In the genomic region with DNA sequence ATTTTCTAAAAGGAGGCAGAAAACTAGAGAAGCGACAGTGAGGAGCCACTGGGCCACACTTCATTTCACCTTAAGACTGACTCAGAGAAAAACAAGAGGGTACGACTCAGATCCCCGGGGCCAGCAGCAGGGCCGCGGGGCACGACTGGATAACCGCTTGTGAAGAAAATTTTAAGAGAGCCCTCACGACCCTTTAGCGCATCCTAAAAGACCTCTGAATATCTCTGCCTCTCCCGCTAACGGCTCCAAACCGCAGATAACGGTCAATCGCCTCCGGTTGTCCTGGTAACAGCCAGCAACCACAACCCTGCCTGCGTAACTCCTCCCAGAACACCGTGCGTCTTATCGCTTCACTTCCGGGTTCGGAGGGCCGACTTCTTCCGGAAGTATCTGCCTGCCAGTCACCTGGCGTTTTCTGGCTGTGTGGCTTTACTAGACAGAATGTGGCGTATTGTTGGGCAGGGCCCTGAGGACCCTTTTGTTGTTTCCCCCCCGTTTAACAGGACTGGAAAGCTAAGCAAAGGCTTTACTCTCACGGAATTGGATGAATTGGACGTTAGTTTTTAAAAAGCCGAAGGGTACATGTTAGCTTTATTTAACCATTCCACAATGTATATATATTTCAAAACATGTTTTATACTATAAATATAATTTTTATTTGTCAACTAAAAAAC, we compare ENCODE assay signal across 1 cellular context.
TF ChIP-seq lines count a peak whose summit lies in the region.

No MANE protein-coding gene starts in this region.

TF ChIP-seq in HepG2, 621 proteins besides CTCF, POLR2A, EP300 and RAD21 (continued from another document and continues in another):
- TF ChIP-seq, protein P1, sequence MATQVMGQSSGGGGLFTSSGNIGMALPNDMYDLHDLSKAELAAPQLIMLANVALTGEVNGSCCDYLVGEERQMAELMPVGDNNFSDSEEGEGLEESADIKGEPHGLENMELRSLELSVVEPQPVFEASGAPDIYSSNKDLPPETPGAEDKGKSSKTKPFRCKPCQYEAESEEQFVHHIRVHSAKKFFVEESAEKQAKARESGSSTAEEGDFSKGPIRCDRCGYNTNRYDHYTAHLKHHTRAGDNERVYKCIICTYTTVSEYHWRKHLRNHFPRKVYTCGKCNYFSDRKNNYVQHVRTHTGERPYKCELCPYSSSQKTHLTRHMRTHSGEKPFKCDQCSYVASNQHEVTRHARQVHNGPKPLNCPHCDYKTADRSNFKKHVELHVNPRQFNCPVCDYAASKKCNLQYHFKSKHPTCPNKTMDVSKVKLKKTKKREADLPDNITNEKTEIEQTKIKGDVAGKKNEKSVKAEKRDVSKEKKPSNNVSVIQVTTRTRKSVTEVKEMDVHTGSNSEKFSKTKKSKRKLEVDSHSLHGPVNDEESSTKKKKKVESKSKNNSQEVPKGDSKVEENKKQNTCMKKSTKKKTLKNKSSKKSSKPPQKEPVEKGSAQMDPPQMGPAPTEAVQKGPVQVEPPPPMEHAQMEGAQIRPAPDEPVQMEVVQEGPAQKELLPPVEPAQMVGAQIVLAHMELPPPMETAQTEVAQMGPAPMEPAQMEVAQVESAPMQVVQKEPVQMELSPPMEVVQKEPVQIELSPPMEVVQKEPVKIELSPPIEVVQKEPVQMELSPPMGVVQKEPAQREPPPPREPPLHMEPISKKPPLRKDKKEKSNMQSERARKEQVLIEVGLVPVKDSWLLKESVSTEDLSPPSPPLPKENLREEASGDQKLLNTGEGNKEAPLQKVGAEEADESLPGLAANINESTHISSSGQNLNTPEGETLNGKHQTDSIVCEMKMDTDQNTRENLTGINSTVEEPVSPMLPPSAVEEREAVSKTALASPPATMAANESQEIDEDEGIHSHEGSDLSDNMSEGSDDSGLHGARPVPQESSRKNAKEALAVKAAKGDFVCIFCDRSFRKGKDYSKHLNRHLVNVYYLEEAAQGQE (IDR thresholded peaks at IDR 0.05; ENCODE audit: borderline replicate concordance in 1 of 2, low read depth in 1 of 2, low read length in 2 of 2): peak in 1 of 2 experiments; percentile 29; a peak in 1 of 4 replicates
- peak; percentile 41; the same call in 1 of the 2 replicates for TF ChIP-seq BORCS8-MEF2B (CRISPR knock-in tag; IDR thresholded peaks at IDR 0.05)
- TF ChIP-seq, protein P2, sequence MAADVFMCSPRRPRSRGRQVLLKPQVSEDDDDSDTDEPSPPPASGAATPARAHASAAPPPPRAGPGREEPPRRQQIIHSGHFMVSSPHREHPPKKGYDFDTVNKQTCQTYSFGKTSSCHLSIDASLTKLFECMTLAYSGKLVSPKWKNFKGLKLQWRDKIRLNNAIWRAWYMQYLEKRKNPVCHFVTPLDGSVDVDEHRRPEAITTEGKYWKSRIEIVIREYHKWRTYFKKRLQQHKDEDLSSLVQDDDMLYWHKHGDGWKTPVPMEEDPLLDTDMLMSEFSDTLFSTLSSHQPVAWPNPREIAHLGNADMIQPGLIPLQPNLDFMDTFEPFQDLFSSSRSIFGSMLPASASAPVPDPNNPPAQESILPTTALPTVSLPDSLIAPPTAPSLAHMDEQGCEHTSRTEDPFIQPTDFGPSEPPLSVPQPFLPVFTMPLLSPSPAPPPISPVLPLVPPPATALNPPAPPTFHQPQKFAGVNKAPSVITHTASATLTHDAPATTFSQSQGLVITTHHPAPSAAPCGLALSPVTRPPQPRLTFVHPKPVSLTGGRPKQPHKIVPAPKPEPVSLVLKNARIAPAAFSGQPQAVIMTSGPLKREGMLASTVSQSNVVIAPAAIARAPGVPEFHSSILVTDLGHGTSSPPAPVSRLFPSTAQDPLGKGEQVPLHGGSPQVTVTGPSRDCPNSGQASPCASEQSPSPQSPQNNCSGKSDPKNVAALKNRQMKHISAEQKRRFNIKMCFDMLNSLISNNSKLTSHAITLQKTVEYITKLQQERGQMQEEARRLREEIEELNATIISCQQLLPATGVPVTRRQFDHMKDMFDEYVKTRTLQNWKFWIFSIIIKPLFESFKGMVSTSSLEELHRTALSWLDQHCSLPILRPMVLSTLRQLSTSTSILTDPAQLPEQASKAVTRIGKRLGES (CRISPR knock-in tag; IDR thresholded peaks at IDR 0.05; ENCODE audit: borderline replicate concordance): no peak
- TF ChIP-seq, protein P3, sequence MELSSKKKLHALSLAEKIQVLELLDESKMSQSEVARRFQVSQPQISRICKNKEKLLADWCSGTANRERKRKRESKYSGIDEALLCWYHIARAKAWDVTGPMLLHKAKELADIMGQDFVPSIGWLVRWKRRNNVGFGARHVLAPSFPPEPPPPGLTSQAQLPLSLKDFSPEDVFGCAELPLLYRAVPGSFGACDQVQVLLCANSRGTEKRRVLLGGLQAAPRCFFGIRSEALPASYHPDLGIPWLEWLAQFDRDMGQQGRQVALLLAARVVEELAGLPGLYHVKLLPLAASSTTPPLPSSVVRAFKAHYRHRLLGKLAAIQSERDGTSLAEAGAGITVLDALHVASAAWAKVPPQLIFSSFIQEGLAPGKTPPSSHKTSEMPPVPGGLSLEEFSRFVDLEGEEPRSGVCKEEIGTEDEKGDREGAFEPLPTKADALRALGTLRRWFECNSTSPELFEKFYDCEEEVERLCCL (CRISPR knock-in tag; IDR thresholded peaks at IDR 0.05; ENCODE audit: borderline replicate concordance): no peak
- TF ChIP-seq, protein P4, sequence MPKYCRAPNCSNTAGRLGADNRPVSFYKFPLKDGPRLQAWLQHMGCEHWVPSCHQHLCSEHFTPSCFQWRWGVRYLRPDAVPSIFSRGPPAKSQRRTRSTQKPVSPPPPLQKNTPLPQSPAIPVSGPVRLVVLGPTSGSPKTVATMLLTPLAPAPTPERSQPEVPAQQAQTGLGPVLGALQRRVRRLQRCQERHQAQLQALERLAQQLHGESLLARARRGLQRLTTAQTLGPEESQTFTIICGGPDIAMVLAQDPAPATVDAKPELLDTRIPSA (CRISPR knock-in tag; IDR thresholded peaks at IDR 0.05; ENCODE audit: borderline replicate concordance): no peak
- no peak for TF ChIP-seq ZC3H13 (CRISPR knock-in tag; IDR thresholded peaks at IDR 0.05)
- no peak for TF ChIP-seq RAD51 (IDR thresholded peaks at IDR 0.05; ENCODE audit: borderline replicate concordance)
- no peak for TF ChIP-seq TCF12 (IDR thresholded peaks at IDR 0.05)
- TF ChIP-seq TCF12 (CRISPR knock-in tag; IDR thresholded peaks at IDR 0.05): no peak
- peak; percentile 81; the same call in 1 of the 2 replicates for TF ChIP-seq ERF (CRISPR knock-in tag; IDR thresholded peaks at IDR 0.05)
- TF ChIP-seq, protein P5, sequence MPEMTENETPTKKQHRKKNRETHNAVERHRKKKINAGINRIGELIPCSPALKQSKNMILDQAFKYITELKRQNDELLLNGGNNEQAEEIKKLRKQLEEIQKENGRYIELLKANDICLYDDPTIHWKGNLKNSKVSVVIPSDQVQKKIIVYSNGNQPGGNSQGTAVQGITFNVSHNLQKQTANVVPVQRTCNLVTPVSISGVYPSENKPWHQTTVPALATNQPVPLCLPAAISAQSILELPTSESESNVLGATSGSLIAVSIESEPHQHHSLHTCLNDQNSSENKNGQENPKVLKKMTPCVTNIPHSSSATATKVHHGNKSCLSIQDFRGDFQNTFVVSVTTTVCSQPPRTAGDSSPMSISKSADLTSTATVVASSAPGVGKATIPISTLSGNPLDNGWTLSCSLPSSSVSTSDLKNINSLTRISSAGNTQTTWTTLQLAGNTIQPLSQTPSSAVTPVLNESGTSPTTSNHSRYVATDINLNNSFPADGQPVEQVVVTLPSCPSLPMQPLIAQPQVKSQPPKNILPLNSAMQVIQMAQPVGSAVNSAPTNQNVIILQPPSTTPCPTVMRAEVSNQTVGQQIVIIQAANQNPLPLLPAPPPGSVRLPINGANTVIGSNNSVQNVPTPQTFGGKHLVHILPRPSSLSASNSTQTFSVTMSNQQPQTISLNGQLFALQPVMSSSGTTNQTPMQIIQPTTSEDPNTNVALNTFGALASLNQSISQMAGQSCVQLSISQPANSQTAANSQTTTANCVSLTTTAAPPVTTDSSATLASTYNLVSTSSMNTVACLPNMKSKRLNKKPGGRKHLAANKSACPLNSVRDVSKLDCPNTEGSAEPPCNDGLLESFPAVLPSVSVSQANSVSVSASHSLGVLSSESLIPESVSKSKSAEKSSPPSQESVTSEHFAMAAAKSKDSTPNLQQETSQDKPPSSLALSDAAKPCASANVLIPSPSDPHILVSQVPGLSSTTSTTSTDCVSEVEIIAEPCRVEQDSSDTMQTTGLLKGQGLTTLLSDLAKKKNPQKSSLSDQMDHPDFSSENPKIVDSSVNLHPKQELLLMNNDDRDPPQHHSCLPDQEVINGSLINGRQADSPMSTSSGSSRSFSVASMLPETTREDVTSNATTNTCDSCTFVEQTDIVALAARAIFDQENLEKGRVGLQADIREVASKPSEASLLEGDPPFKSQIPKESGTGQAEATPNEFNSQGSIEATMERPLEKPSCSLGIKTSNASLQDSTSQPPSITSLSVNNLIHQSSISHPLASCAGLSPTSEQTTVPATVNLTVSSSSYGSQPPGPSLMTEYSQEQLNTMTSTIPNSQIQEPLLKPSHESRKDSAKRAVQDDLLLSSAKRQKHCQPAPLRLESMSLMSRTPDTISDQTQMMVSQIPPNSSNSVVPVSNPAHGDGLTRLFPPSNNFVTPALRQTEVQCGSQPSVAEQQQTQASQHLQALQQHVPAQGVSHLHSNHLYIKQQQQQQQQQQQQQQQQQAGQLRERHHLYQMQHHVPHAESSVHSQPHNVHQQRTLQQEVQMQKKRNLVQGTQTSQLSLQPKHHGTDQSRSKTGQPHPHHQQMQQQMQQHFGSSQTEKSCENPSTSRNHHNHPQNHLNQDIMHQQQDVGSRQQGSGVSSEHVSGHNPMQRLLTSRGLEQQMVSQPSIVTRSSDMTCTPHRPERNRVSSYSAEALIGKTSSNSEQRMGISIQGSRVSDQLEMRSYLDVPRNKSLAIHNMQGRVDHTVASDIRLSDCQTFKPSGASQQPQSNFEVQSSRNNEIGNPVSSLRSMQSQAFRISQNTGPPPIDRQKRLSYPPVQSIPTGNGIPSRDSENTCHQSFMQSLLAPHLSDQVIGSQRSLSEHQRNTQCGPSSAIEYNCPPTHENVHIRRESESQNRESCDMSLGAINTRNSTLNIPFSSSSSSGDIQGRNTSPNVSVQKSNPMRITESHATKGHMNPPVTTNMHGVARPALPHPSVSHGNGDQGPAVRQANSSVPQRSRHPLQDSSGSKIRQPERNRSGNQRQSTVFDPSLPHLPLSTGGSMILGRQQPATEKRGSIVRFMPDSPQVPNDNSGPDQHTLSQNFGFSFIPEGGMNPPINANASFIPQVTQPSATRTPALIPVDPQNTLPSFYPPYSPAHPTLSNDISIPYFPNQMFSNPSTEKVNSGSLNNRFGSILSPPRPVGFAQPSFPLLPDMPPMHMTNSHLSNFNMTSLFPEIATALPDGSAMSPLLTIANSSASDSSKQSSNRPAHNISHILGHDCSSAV (CRISPR knock-in tag; IDR thresholded peaks at IDR 0.05; ENCODE audit: borderline replicate concordance): no peak
- TF ChIP-seq, protein P6, sequence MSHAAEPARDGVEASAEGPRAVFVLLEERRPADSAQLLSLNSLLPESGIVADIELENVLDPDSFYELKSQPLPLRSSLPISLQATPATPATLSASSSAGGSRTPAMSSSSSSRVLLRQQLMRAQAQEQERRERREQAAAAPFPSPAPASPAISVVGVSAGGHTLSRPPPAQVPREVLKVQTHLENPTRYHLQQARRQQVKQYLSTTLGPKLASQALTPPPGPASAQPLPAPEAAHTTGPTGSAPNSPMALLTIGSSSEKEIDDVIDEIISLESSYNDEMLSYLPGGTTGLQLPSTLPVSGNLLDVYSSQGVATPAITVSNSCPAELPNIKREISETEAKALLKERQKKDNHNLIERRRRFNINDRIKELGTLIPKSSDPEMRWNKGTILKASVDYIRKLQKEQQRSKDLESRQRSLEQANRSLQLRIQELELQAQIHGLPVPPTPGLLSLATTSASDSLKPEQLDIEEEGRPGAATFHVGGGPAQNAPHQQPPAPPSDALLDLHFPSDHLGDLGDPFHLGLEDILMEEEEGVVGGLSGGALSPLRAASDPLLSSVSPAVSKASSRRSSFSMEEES (CRISPR knock-in tag; IDR thresholded peaks at IDR 0.05): no peak
- TF ChIP-seq NR2C2 (CRISPR knock-in tag; IDR thresholded peaks at IDR 0.05; ENCODE audit: borderline replicate concordance): peak; percentile 99
- TF ChIP-seq, protein P7, sequence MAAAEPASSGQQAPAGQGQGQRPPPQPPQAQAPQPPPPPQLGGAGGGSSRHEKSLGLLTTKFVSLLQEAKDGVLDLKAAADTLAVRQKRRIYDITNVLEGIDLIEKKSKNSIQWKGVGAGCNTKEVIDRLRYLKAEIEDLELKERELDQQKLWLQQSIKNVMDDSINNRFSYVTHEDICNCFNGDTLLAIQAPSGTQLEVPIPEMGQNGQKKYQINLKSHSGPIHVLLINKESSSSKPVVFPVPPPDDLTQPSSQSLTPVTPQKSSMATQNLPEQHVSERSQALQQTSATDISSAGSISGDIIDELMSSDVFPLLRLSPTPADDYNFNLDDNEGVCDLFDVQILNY (CRISPR knock-in tag; conservative IDR thresholded peaks at IDR 0.05): no peak
- TF ChIP-seq PRMT3 (CRISPR knock-in tag; IDR thresholded peaks at IDR 0.05; ENCODE audit: borderline replicate concordance, low read depth): no peak
- no peak for TF ChIP-seq ZNF644 (CRISPR knock-in tag; IDR thresholded peaks at IDR 0.05; ENCODE audit: low read depth)
- TF ChIP-seq, protein P8, sequence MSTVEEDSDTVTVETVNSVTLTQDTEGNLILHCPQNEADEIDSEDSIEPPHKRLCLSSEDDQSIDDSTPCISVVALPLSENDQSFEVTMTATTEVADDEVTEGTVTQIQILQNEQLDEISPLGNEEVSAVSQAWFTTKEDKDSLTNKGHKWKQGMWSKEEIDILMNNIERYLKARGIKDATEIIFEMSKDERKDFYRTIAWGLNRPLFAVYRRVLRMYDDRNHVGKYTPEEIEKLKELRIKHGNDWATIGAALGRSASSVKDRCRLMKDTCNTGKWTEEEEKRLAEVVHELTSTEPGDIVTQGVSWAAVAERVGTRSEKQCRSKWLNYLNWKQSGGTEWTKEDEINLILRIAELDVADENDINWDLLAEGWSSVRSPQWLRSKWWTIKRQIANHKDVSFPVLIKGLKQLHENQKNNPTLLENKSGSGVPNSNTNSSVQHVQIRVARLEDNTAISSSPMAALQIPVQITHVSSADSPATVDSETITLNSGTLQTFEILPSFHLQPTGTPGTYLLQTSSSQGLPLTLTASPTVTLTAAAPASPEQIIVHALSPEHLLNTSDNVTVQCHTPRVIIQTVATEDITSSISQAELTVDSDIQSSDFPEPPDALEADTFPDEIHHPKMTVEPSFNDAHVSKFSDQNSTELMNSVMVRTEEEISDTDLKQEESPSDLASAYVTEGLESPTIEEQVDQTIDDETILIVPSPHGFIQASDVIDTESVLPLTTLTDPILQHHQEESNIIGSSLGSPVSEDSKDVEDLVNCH (CRISPR knock-in tag; IDR thresholded peaks at IDR 0.05): no peak
- no peak for TF ChIP-seq RBAK (CRISPR knock-in tag; IDR thresholded peaks at IDR 0.05)
- peak; percentile 21; the same call in 1 of the 2 replicates for TF ChIP-seq ZMYM3 (CRISPR knock-in tag; IDR thresholded peaks at IDR 0.05)
- no peak for TF ChIP-seq HMG20B (CRISPR knock-in tag; conservative IDR thresholded peaks at IDR 0.05)
- peak; percentile 56 for TF ChIP-seq XRCC5 (optimal IDR thresholded peaks at IDR 0.05; ENCODE audit: low read length)
- TF ChIP-seq, protein P9, sequence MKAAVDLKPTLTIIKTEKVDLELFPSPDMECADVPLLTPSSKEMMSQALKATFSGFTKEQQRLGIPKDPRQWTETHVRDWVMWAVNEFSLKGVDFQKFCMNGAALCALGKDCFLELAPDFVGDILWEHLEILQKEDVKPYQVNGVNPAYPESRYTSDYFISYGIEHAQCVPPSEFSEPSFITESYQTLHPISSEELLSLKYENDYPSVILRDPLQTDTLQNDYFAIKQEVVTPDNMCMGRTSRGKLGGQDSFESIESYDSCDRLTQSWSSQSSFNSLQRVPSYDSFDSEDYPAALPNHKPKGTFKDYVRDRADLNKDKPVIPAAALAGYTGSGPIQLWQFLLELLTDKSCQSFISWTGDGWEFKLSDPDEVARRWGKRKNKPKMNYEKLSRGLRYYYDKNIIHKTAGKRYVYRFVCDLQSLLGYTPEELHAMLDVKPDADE (CRISPR knock-in tag; IDR thresholded peaks at IDR 0.05): no peak
